ENCODE assay signal across 19 cellular contexts in genomic region chr5:81904861-81905260, GRCh38.
DNase-seq lines count a peak whose midpoint lies in the region; ATAC-seq and TF ChIP-seq lines count a peak whose summit lies in the region.
"Had no signal": no experiment of that assay in that cellular context is flagged by ENCODE, and none has a peak within 500 bp of the region (broad histone marks: within the 10 kb centered on the region; RNA-seq: fewer than 3 reads in every experiment).

No MANE protein-coding gene starts in this region.

- H3K4me3 ChIP-seq in endodermal cell (ENCODE audit: low read length) (no peak overlapping the region), osteoblast (ENCODE audit: insufficient read depth, low read length) (no peak overlapping the region), sigmoid colon (no peak overlapping the region)
- H3K4me3 ChIP-seq: BLaER1 had no signal

- H3K27me3 ChIP-seq in endodermal cell (ENCODE audit: control insufficient read depth, insufficient read depth, low read length, poor library complexity, severe bottlenecking), result no peaks in the 10 kb centered on the region
- H3K27me3 ChIP-seq in osteoblast (ENCODE audit: insufficient read depth, low read length), result no peaks in the 10 kb centered on the region
- no peaks in the 10 kb centered on the region for H3K27me3 ChIP-seq in sigmoid colon
- H3K27me3 ChIP-seq: BLaER1 had no signal

- H3K27me3 Mint-ChIP-seq in endodermal cell (ENCODE audit: insufficient read depth), result no peaks in the 10 kb centered on the region

- no peak for ATAC-seq in HG03520 (IDR thresholded peaks at IDR 0.05; ENCODE audit: unreplicated experiment)

- peaks cover 25% of the 10 kb centered on the region for H3K9me3 Mint-ChIP-seq in endodermal cell

- H3K27ac ChIP-seq in endodermal cell (ENCODE audit: low read depth, low read length), result no peak overlapping the region
- no peak overlapping the region for H3K27ac ChIP-seq in osteoblast (ENCODE audit: low read depth, low read length)
- H3K27ac ChIP-seq in sigmoid colon, result no peak overlapping the region
- H3K27ac ChIP-seq: BLaER1, RWPE1 had no signal

- H3K4me3 Mint-ChIP-seq in endodermal cell, result no peak overlapping the region
- H3K4me3 Mint-ChIP-seq: CD8-positive, alpha-beta memory T cell; HFFc6 had no signal

- H2AFZ ChIP-seq in osteoblast (ENCODE audit: low read length), result no peak overlapping the region

- H3K4me2 ChIP-seq in osteoblast (ENCODE audit: insufficient read depth, low read length), result no peak overlapping the region
- H3K4me2 ChIP-seq: BLaER1 had no signal

- peaks cover 12% of the 10 kb centered on the region for H3K36me3 Mint-ChIP-seq in endodermal cell (ENCODE audit: low read depth)

- DNase-seq in AG08395 (ENCODE audit: low spot score), result peak; percentile 28
- peak; percentile 4 for DNase-seq in M059J (ENCODE audit: low read depth)
- DNase-seq in endodermal cell, result peak; percentile 53
- peak; percentile 42 for DNase-seq in left kidney (ENCODE audit: low read depth, low spot score)
- no peak for DNase-seq in osteoblast (ENCODE audit: insufficient read length, low spot score, missing footprints)
- no peak for DNase-seq in NCI-H524 treated with DMSO at 0.1 percent for 48 hours (lab: John Stamatoyannopoulos, UW)
- DNase-seq in sigmoid colon, result no peak
- DNase-seq: 8988T; CD8-positive, alpha-beta memory T cell; DMS 273 treated with DMSO at 0.1 percent for 48 hours; HFFc6; Kasumi-1; NCI-H187; NCI-H69; NK-92 treated with Interleukin-12 subunit alpha and Interleukin-12 subunit beta, amount 100 ng/mL, for 24 hours; OCI-M1 had no signal

- H3K9me3 ChIP-seq in endodermal cell (ENCODE audit: control insufficient read depth, low read length), result peaks cover 12% of the 10 kb centered on the region
- H3K9me3 ChIP-seq in osteoblast (ENCODE audit: low read depth, low read length), result no peaks in the 10 kb centered on the region
- H3K9me3 ChIP-seq in sigmoid colon, result peaks cover 0 to 7% (median 0%) of the 10 kb centered on the region in 4 donors

- no peak overlapping the region for H3K9ac ChIP-seq in endodermal cell (ENCODE audit: extremely low read depth, low read length, poor library complexity, severe bottlenecking)
- H3K9ac ChIP-seq: BLaER1 had no signal

- no peaks in the 10 kb centered on the region for H3K79me2 ChIP-seq in osteoblast (ENCODE audit: insufficient read depth, low read length)

- H3K27ac Mint-ChIP-seq in endodermal cell, result no peak overlapping the region
- H3K27ac Mint-ChIP-seq: CD8-positive, alpha-beta memory T cell; HFFc6 had no signal

- no peak for TF ChIP-seq EP300 in sigmoid colon (IDR thresholded peaks at IDR 0.05)

- H3K36me3 ChIP-seq in endodermal cell (ENCODE audit: control insufficient read depth, insufficient read depth, low read length), result no peaks in the 10 kb centered on the region
- H3K36me3 ChIP-seq in osteoblast (ENCODE audit: insufficient read depth, low read length), result no peaks in the 10 kb centered on the region
- H3K36me3 ChIP-seq in sigmoid colon, result no peaks in the 10 kb centered on the region
- H3K36me3 ChIP-seq: BLaER1 had no signal

- H4K20me1 ChIP-seq in osteoblast (ENCODE audit: insufficient read depth, low read length), result no peaks in the 10 kb centered on the region
- H4K20me1 ChIP-seq: BLaER1 had no signal

- TF ChIP-seq CTCF in endodermal cell (conservative IDR thresholded peaks at IDR 0.05), result no peak
- TF ChIP-seq CTCF in osteoblast (IDR thresholded peaks at IDR 0.05; ENCODE audit: extremely low read depth, low read depth, low read length), result no peak
- no peak for TF ChIP-seq CTCF in sigmoid colon (IDR thresholded peaks at IDR 0.05)

- no peak for TF ChIP-seq POLR2A in sigmoid colon (IDR thresholded peaks at IDR 0.05)

- peaks cover 3% of the 10 kb centered on the region for H3K4me1 Mint-ChIP-seq in endodermal cell
- H3K4me1 Mint-ChIP-seq: CD8-positive, alpha-beta memory T cell had no signal

- no peaks in the 10 kb centered on the region for H3K4me1 ChIP-seq in endodermal cell (ENCODE audit: control insufficient read depth, insufficient read depth, low read length)
- H3K4me1 ChIP-seq in osteoblast (ENCODE audit: insufficient read depth, low read length), result no peaks in the 10 kb centered on the region
- peaks cover 0 to 6% (median 0%) of the 10 kb centered on the region in 4 donors for H3K4me1 ChIP-seq in sigmoid colon

- 95% methylated on average over 2 of the region's 2 CpGs; no CpG with 5 or more reads in 1 of the 2 experiments for WGBS in endodermal cell (ENCODE audit: insufficient coverage in 1 of 2, insufficient read length in 1 of 2), 2 experiments
- WGBS in sigmoid colon, 2 donors, result 67 to 70% methylated on average over 2 of the region's 2 CpGs

- intact Hi-C loops in sigmoid colon (cut with DNase I), result no loop called here

Comparison
In these comparisons a context has a peak if more than half of its experiments do, and no peak if none do; other contexts are left out.
1. DNase-seq: peak in AG08395 (single experiment), M059J (single experiment), endodermal cell (single experiment) and left kidney (single experiment); none in osteoblast (single experiment), NCI-H524 treated with DMSO at 0.1 percent for 48 hours (single experiment) and sigmoid colon (single experiment).